20 cellular contexts compared by ENCODE assay signal in the genomic region with DNA sequence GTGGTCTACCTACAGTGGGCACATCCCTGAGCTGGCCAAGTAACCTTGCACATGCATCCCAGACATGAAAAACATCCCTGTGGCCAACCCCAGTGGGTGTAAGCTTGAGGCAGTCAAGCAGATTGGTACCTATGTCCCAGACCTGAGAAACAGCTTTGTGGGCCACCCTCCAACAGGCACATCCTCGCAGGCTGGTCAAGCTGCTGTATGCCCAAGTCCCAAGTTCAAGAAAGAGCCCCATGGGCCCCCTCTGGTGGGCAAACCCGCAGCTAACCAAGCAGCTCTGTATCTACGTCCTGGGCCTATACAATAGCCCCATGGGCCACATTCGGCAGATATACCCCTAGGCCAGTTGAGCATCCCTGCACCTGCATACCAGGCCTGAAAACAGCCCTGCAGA.
"Had no signal": no experiment of that assay in that cellular context is flagged by ENCODE, and none has a peak within 500 bp of the region (broad histone marks: within the 10 kb centered on the region; RNA-seq: fewer than 3 reads in every experiment).

No MANE protein-coding gene starts in this region.

- H3K27me3 ChIP-seq: body of pancreas, right lobe of liver, transverse colon had no signal

- H3K36me3 ChIP-seq: left ventricle myocardium inferior, right lobe of liver, transverse colon had no signal

- H3K4me1 Mint-ChIP-seq: activated naive CD4-positive, alpha-beta T cell treated with anti-CD3 and anti-CD28 coated beads, Interleukin-2, amount 50 U/mL, for 24 hours; memory B cell; nephron progenitor cell; stimulated activated naive B cell treated with anti-CD40 and anti-IgM and Interleukin-4, amounts not matched to agents 10 μg/mL and 1 μg/mL and 100 μg/mL, for 72 hours had no signal

- H3K27ac Mint-ChIP-seq: activated naive CD4-positive, alpha-beta T cell treated with anti-CD3 and anti-CD28 coated beads, Interleukin-2, amount 50 U/mL, for 24 hours; memory B cell; nephron progenitor cell; stimulated activated naive B cell treated with anti-CD40 and anti-IgM and Interleukin-4, amounts not matched to agents 10 μg/mL and 1 μg/mL and 100 μg/mL, for 72 hours had no signal

- H3K4me3 Mint-ChIP-seq: activated naive CD4-positive, alpha-beta T cell treated with anti-CD3 and anti-CD28 coated beads, Interleukin-2, amount 50 U/mL, for 24 hours; memory B cell; nephron progenitor cell; stimulated activated naive B cell treated with anti-CD40 and anti-IgM and Interleukin-4, amounts not matched to agents 10 μg/mL and 1 μg/mL and 100 μg/mL, for 72 hours had no signal

- H3K36me3 Mint-ChIP-seq: activated naive CD4-positive, alpha-beta T cell treated with anti-CD3 and anti-CD28 coated beads, Interleukin-2, amount 50 U/mL, for 24 hours; memory B cell; stimulated activated naive B cell treated with anti-CD40 and anti-IgM and Interleukin-4, amounts not matched to agents 10 μg/mL and 1 μg/mL and 100 μg/mL, for 72 hours had no signal

- H3K4me1 ChIP-seq: body of pancreas, left ventricle myocardium inferior, psoas muscle, right lobe of liver, transverse colon had no signal

- H3K27me3 Mint-ChIP-seq: activated naive CD4-positive, alpha-beta T cell treated with anti-CD3 and anti-CD28 coated beads, Interleukin-2, amount 50 U/mL, for 24 hours; memory B cell; stimulated activated naive B cell treated with anti-CD40 and anti-IgM and Interleukin-4, amounts not matched to agents 10 μg/mL and 1 μg/mL and 100 μg/mL, for 72 hours had no signal

- H3K9me3 ChIP-seq: body of pancreas, psoas muscle, right lobe of liver, transverse colon had no signal

- H3K27ac ChIP-seq: body of pancreas, epithelial cell of prostate, left ventricle myocardium inferior, psoas muscle, right lobe of liver, transverse colon, VCaP had no signal

- DNase-seq: activated CD4-positive, alpha-beta T cell treated with anti-CD3 and anti-CD28 coated beads for 48 hours; activated CD8-positive, alpha-beta memory T cell treated with anti-CD3 and anti-CD28 coated beads for 24 hours; body of pancreas; central memory CD4-positive, alpha-beta T cell; cortex of kidney; effector CD8-positive, alpha-beta T cell; hippocampal formation; left ventricle myocardium inferior; nephron progenitor cell; psoas muscle; stimulated activated CD4-positive, alpha-beta T cell treated with anti-CD3 and anti-CD28 coated beads, Interleukin-2, amount 100 ng/mL, for 24 hours; stimulated activated naive B cell treated with anti-CD40 and anti-IgM and Interleukin-4, amounts not matched to agents 10 μg/mL and 1 μg/mL and 100 μg/mL, for 72 hours; substantia nigra; T-helper 1 cell; transverse colon had no signal

- H3K4me3 ChIP-seq: body of pancreas, left ventricle myocardium inferior, psoas muscle, right lobe of liver, transverse colon had no signal
